17 cellular contexts compared by ENCODE assay signal in the genomic region with DNA sequence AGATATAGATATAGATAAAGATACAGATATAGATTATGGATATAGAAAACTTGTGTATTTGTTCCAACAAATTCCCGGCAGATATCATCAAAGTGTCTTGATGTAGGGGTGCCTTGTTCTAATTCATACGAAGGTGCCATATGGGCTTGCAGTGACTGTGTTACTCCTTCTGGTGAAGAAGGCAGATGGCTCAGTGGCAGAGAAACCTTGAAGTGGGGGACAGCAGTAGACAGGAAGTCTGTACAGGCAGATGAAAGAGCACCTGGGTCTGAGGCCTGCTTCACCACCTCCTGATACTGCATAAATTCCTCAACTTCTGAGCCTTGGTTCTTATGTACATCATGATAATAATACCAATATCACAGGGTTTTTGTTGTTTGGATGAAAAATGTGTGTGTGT.
"Had no signal": no experiment of that assay in that cellular context is flagged by ENCODE, and none has a peak within 500 bp of the region (broad histone marks: within the 10 kb centered on the region; RNA-seq: fewer than 3 reads in every experiment).

No MANE protein-coding gene starts in this region.

- H3K4me1 Mint-ChIP-seq: naive B cell had no signal

- H3K4me1 ChIP-seq: adrenal gland, colonic mucosa, esophagus muscularis mucosa, left lung, parathyroid adenoma, upper lobe of left lung had no signal

- H3K27ac Mint-ChIP-seq: activated CD8-positive, alpha-beta memory T cell treated with anti-CD3 and anti-CD28 coated beads, Interleukin-2, amount 10 ng/mL, durations not matched to agents 7 days and 5 days; activated T-cell treated with anti-CD3 and anti-CD28 coated beads, Interleukin-2, amount 50 U/mL, for 24 hours; naive B cell had no signal

- H3K4me3 Mint-ChIP-seq: activated CD8-positive, alpha-beta memory T cell treated with anti-CD3 and anti-CD28 coated beads, Interleukin-2, amount 10 ng/mL, durations not matched to agents 7 days and 5 days; activated T-cell treated with anti-CD3 and anti-CD28 coated beads, Interleukin-2, amount 50 U/mL, for 24 hours; naive B cell; stimulated activated naive CD8-positive, alpha-beta T cell treated with anti-CD3 and anti-CD28 coated beads, Interleukin-15, amount 100 ng/mL, for 72 hours had no signal

- DNase-seq: activated CD8-positive, alpha-beta memory T cell treated with anti-CD3 and anti-CD28 coated beads, Interleukin-2, amount 10 ng/mL, durations not matched to agents 7 days and 5 days; activated effector memory CD4-positive, alpha-beta T cell treated with Interleukin-2 at 50 U/mL for 16 hours; activated T-cell treated with anti-CD3 and anti-CD28 coated beads, Interleukin-2, amount 50 U/mL, for 24 hours; adrenal gland; colonic mucosa; hippocampal formation; kidney; left lung; naive B cell; stimulated activated CD4-positive, alpha-beta T cell treated with anti-CD3 and anti-CD28 coated beads, Interleukin-1b, Interleukin-23, amount 100 ng/mL, for 48 hours; stimulated activated naive CD8-positive, alpha-beta T cell treated with anti-CD3 and anti-CD28 coated beads, Interleukin-15, amount 100 ng/mL, for 72 hours; upper lobe of left lung; WERI-Rb-1 had no signal

- H2AFZ ChIP-seq: parathyroid adenoma had no signal

- H3K79me2 ChIP-seq: parathyroid adenoma had no signal

- H3K27me3 Mint-ChIP-seq: activated CD8-positive, alpha-beta memory T cell treated with anti-CD3 and anti-CD28 coated beads, Interleukin-2, amount 10 ng/mL, durations not matched to agents 7 days and 5 days; activated T-cell treated with anti-CD3 and anti-CD28 coated beads, Interleukin-2, amount 50 U/mL, for 24 hours; stimulated activated naive CD8-positive, alpha-beta T cell treated with anti-CD3 and anti-CD28 coated beads, Interleukin-15, amount 100 ng/mL, for 72 hours had no signal

- ATAC-seq: activated CD8-positive, alpha-beta memory T cell treated with anti-CD3 and anti-CD28 coated beads, Interleukin-2, amount 10 ng/mL, durations not matched to agents 7 days and 5 days; left lung; SK-N-SH treated with all-trans-retinoic acid at 6 μM for 48 hours; stimulated activated naive CD8-positive, alpha-beta T cell treated with anti-CD3 and anti-CD28 coated beads, Interleukin-15, amount 100 ng/mL, for 72 hours had no signal

- H3K27me3 ChIP-seq: adrenal gland, cardiac muscle cell, colonic mucosa, esophagus muscularis mucosa, left lung, upper lobe of left lung had no signal

- H3K9ac ChIP-seq: parathyroid adenoma had no signal

- H3K4me3 ChIP-seq: adrenal gland, cardiac muscle cell, colonic mucosa, esophagus muscularis mucosa, left lung, upper lobe of left lung had no signal

- H3K9me3 ChIP-seq: adrenal gland, colonic mucosa, esophagus muscularis mucosa, left lung, upper lobe of left lung had no signal

- H3K27ac ChIP-seq: adrenal gland, cardiac muscle cell, colonic mucosa, esophagus muscularis mucosa, left lung, parathyroid adenoma, upper lobe of left lung, WERI-Rb-1 had no signal

- H3K36me3 ChIP-seq: adrenal gland, cardiac muscle cell, colonic mucosa, esophagus muscularis mucosa, left lung, upper lobe of left lung, WERI-Rb-1 had no signal

- H3K36me3 Mint-ChIP-seq: activated CD8-positive, alpha-beta memory T cell treated with anti-CD3 and anti-CD28 coated beads, Interleukin-2, amount 10 ng/mL, durations not matched to agents 7 days and 5 days had no signal
